In the genomic region with DNA sequence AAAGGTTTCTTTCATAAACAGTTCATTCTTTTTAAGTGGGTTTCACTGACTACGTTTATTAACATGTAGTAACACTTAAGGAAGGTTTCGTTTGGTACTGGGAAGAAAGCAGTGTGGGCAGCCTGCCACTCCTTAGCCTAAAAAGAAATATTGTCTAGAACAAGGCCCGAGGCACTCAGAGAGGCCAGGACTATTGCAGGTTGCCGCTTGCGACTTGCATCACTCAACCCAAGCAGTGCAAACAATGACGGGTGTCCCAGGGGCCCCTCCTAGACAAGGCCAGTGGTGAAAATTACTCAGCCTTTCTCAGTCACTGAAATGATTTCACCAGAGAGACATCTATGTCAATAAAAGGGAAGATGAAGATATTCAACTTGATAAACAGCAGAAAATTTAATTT, we compare ENCODE assay signal across 9 cellular contexts.
A peak's percentile ranks its signal among the peaks of the same experiment; 100 is the strongest.
DNase-seq lines count a peak whose midpoint lies in the region; ATAC-seq and TF ChIP-seq lines count a peak whose summit lies in the region.
"Had no signal": no experiment of that assay in that cellular context is flagged by ENCODE, and none has a peak within 500 bp of the region (broad histone marks: within the 10 kb centered on the region; RNA-seq: fewer than 3 reads in every experiment).

No MANE protein-coding gene starts in this region.

- no peak overlapping the region for H3K4me3 ChIP-seq in epithelial cell of esophagus (ENCODE audit: low read length)
- H3K4me3 ChIP-seq: adrenal gland had no signal

- H3K4me3 Mint-ChIP-seq in nephron progenitor cell = no peak overlapping the region

- peaks cover 8% of the 10 kb centered on the region for H3K36me3 Mint-ChIP-seq in nephron progenitor cell (ENCODE audit: low read depth)

- peaks cover 10% of the 10 kb centered on the region for H3K27me3 Mint-ChIP-seq in nephron progenitor cell (ENCODE audit: low read depth, poor library complexity)

- peak overlapping the region; percentile 57 for H3K27ac Mint-ChIP-seq in nephron progenitor cell

- H3K4me1 Mint-ChIP-seq in nephron progenitor cell = peaks cover 9% of the 10 kb centered on the region

- ATAC-seq in GM21526 (IDR thresholded peaks at IDR 0.05; ENCODE audit: low FRiP score, unreplicated experiment) = no peak
- ATAC-seq in HG03521 (IDR thresholded peaks at IDR 0.05; ENCODE audit: unreplicated experiment) = no peak
- no peak for ATAC-seq in GM18519 (IDR thresholded peaks at IDR 0.05; ENCODE audit: low FRiP score, unreplicated experiment)

- TF ChIP-seq CTCF in epithelial cell of esophagus (IDR thresholded peaks at IDR 0.05; ENCODE audit: insufficient read depth, low read depth, low read length, missing control alignments) = no peak
- TF ChIP-seq CTCF in nephron progenitor cell (IDR thresholded peaks at IDR 0.05) = no peak

- H3K9me3 Mint-ChIP-seq in nephron progenitor cell = peaks cover 40% of the 10 kb centered on the region

- DNase-seq in DMS53 treated with DMSO at 0.1 percent for 48 hours (lab: John Stamatoyannopoulos, UW; ENCODE audit: unreplicated experiment) (peak; percentile 49), NCI-H69 (lab: John Stamatoyannopoulos, UW) (peak; percentile 76), epithelial cell of esophagus (ENCODE audit: low read depth) (peak; percentile 99), nephron progenitor cell (no peak), NCI-H446 treated with DMSO at 0.1 percent for 48 hours (lab: John Stamatoyannopoulos, UW) (no peak)

Comparison
In these comparisons a context has a peak if more than half of its experiments do, and no peak if none do; other contexts are left out.
1. DNase-seq: peak in DMS53 treated with DMSO at 0.1 percent for 48 hours (single experiment), NCI-H69 (single experiment) and epithelial cell of esophagus (single experiment); none in nephron progenitor cell (single experiment) and NCI-H446 treated with DMSO at 0.1 percent for 48 hours (single experiment).